In genomic region chr7:21358640-21359039, GRCh38 we compare ENCODE assay signal across 23 cellular contexts.
DNase-seq lines count a peak whose midpoint lies in the region; ATAC-seq, FAIRE-seq and TF ChIP-seq lines count a peak whose summit lies in the region.
"Had no signal": no experiment of that assay in that cellular context is flagged by ENCODE, and none has a peak within 500 bp of the region (broad histone marks: within the 10 kb centered on the region; RNA-seq: fewer than 3 reads in every experiment).

No MANE protein-coding gene starts in this region.

- H2AFZ ChIP-seq in GM23338 (peak overlapping the region; percentile 38; the same call in 1 of the 2 replicates), OCI-LY3 (ENCODE audit: low read depth, low read length) (no peak overlapping the region)
- H2AFZ ChIP-seq: PC-9 had no signal

- no peaks in the 10 kb centered on the region for H3K9me3 ChIP-seq in CD8-positive, alpha-beta T cell (ENCODE audit: low read length)
- no peaks in the 10 kb centered on the region for H3K9me3 ChIP-seq in OCI-LY3 (ENCODE audit: insufficient read depth, low read length)
- H3K9me3 ChIP-seq: HAP-1, transverse colon had no signal

- no peak overlapping the region for H3K27ac ChIP-seq in CD8-positive, alpha-beta T cell (ENCODE audit: low read depth, low read length)
- H3K27ac ChIP-seq in GM23338 (ENCODE audit: low read depth) (no peak overlapping the region), OCI-LY3 (ENCODE audit: low read length) (0 out of 2 replicates have a peak overlapping the region, but pooled peaks have one; percentile 14)
- H3K27ac ChIP-seq: PC-9, transverse colon had no signal

- H3K9ac ChIP-seq in OCI-LY3 (ENCODE audit: low read length): no peak overlapping the region

- peak overlapping the region; percentile 7 for H3K27ac Mint-ChIP-seq in CD8-positive, alpha-beta T cell
- H3K27ac Mint-ChIP-seq in GM23338: no peak overlapping the region
- H3K27ac Mint-ChIP-seq in effector memory CD8-positive, alpha-beta T cell: peak overlapping the region; percentile 67 to 72
- H3K27ac Mint-ChIP-seq: stimulated activated naive CD8-positive, alpha-beta T cell treated with anti-CD3 and anti-CD28 coated beads, Interleukin-15, amount 100 ng/mL, for 72 hours had no signal

- H3K36me3 ChIP-seq in CD8-positive, alpha-beta T cell (ENCODE audit: insufficient read depth, low read length): no peaks in the 10 kb centered on the region
- no peaks in the 10 kb centered on the region for H3K36me3 ChIP-seq in GM23338 (ENCODE audit: insufficient read depth)
- no peaks in the 10 kb centered on the region for H3K36me3 ChIP-seq in OCI-LY3 (replicated peaks; ENCODE audit: low read depth, low read length)
- H3K36me3 ChIP-seq: HAP-1, transverse colon had no signal

- CTCF ChIA-PET in CD8-positive, alpha-beta T cell (lab: Charles Lee): no interaction called here

- H3K27me3 ChIP-seq in CD8-positive, alpha-beta T cell (ENCODE audit: insufficient read depth, low read length): no peaks in the 10 kb centered on the region
- H3K27me3 ChIP-seq in GM23338 (ENCODE audit: insufficient read depth) (no peaks in the 10 kb centered on the region), OCI-LY3 (ENCODE audit: low read depth, low read length) (no peaks in the 10 kb centered on the region)
- H3K27me3 ChIP-seq: transverse colon had no signal

- DNase-seq in CD8-positive, alpha-beta T cell: no peak
- DNase-seq in GM23338 (ENCODE audit: low spot score): no peak
- DNase-seq in effector memory CD8-positive, alpha-beta T cell: no peak
- no peak for DNase-seq in NCI-H2196 treated with DMSO at 0.1 percent for 48 hours (lab: John Stamatoyannopoulos, UW; ENCODE audit: unreplicated experiment)
- DNase-seq in NCI-H1436 treated with DMSO at 0.1 percent for 48 hours (lab: John Stamatoyannopoulos, UW): no peak
- DNase-seq in Ammon's horn (ENCODE audit: low spot score): no peak
- DNase-seq in urothelium cell line (ENCODE audit: low spot score): no peak
- DNase-seq: activated naive CD4-positive, alpha-beta T cell treated with Interleukin-2 at 50 U/mL for 16 hours; aorta; effector memory CD4-positive, alpha-beta T cell; left colon; mesendoderm; NCI-H1092; NCI-H2107; NCI-H524 treated with DMSO at 0.1 percent for 48 hours; PC-9; stimulated activated naive CD8-positive, alpha-beta T cell treated with anti-CD3 and anti-CD28 coated beads, Interleukin-15, amount 100 ng/mL, for 72 hours; T-helper 9 cell; transverse colon had no signal

- H4K20me1 ChIP-seq in GM23338 (replicated peaks; ENCODE audit: insufficient read depth): no peaks in the 10 kb centered on the region
- no peaks in the 10 kb centered on the region for H4K20me1 ChIP-seq in OCI-LY3 (ENCODE audit: insufficient read depth, low read length)

- intact Hi-C loops in CD8-positive, alpha-beta T cell (cut with DNase I, micrococcal nuclease): loop anchor here in 1 of 2 experiments (5.0 kb wide), 1 partner anchor 69 kb away; the partner anchor contains the start of gene SP4

- peaks cover 69% of the 10 kb centered on the region for H3K4me1 Mint-ChIP-seq in CD8-positive, alpha-beta T cell (ENCODE audit: low read depth)
- no peaks in the 10 kb centered on the region for H3K4me1 Mint-ChIP-seq in GM23338
- H3K4me1 Mint-ChIP-seq in effector memory CD8-positive, alpha-beta T cell (ENCODE audit: low read depth in 2 of 2): peaks cover 52 to 71% of the 10 kb centered on the region in 2 donors

- peaks cover 31% of the 10 kb centered on the region for H3K4me1 ChIP-seq in CD8-positive, alpha-beta T cell (ENCODE audit: insufficient read depth, low read length)
- H3K4me1 ChIP-seq in GM23338 (ENCODE audit: insufficient read depth) (0 out of 2 replicates have a peak, but pooled peaks cover 3% of the 10 kb centered on the region), OCI-LY3 (ENCODE audit: low read length) (peaks cover 60% of the 10 kb centered on the region)
- H3K4me1 ChIP-seq: HAP-1 had no signal

- no peaks in the 10 kb centered on the region for H3K36me3 Mint-ChIP-seq in CD8-positive, alpha-beta T cell
- no peaks in the 10 kb centered on the region for H3K36me3 Mint-ChIP-seq in GM23338 (ENCODE audit: low read depth)
- peaks cover 12% of the 10 kb centered on the region for H3K36me3 Mint-ChIP-seq in effector memory CD8-positive, alpha-beta T cell (ENCODE audit: insufficient read depth)

- H3K79me2 ChIP-seq in GM23338 (replicated peaks; ENCODE audit: insufficient read depth) (no peaks in the 10 kb centered on the region), OCI-LY3 (ENCODE audit: low read length) (no peaks in the 10 kb centered on the region)

- no peak for FAIRE-seq in urothelium cell line (lab: Jason Lieb, UNC)
- FAIRE-seq: D721Med had no signal

- no peak overlapping the region for H3K4me3 ChIP-seq in CD8-positive, alpha-beta T cell (ENCODE audit: low read depth, low read length)
- H3K4me3 ChIP-seq in GM23338 (no peak overlapping the region), OCI-LY3 (ENCODE audit: low read length) (no peak overlapping the region)
- H3K4me3 ChIP-seq: HAP-1, PC-9, transverse colon had no signal

- H3K4me2 ChIP-seq in GM23338: no peak overlapping the region
- H3K4me2 ChIP-seq in OCI-LY3 (ENCODE audit: low read length): peak overlapping the region; percentile 40
- H3K4me2 ChIP-seq: PC-9 had no signal

- H3K27me3 Mint-ChIP-seq in CD8-positive, alpha-beta T cell (ENCODE audit: low read depth): no peaks in the 10 kb centered on the region
- H3K27me3 Mint-ChIP-seq in GM23338 (ENCODE audit: insufficient read depth, low read depth, poor library complexity): peaks cover 2% of the 10 kb centered on the region
- H3K27me3 Mint-ChIP-seq in effector memory CD8-positive, alpha-beta T cell: no peaks in the 10 kb centered on the region
- H3K27me3 Mint-ChIP-seq: stimulated activated naive CD8-positive, alpha-beta T cell treated with anti-CD3 and anti-CD28 coated beads, Interleukin-15, amount 100 ng/mL, for 72 hours had no signal

- no peaks in the 10 kb centered on the region for H3F3A ChIP-seq in GM23338 (replicated peaks; ENCODE audit: low read depth)

- H3K9me3 Mint-ChIP-seq in CD8-positive, alpha-beta T cell: no peaks in the 10 kb centered on the region
- H3K9me3 Mint-ChIP-seq in GM23338: no peaks in the 10 kb centered on the region
- no peaks in the 10 kb centered on the region for H3K9me3 Mint-ChIP-seq in effector memory CD8-positive, alpha-beta T cell
- H3K9me3 Mint-ChIP-seq: stimulated activated naive CD8-positive, alpha-beta T cell treated with anti-CD3 and anti-CD28 coated beads, Interleukin-15, amount 100 ng/mL, for 72 hours had no signal

- ATAC-seq in CD8-positive, alpha-beta T cell: no peak
- ATAC-seq in GM23338: no peak
- no peak for ATAC-seq in effector memory CD8-positive, alpha-beta T cell (replicated peaks)
- ATAC-seq: activated CD4-positive, CD25-positive, alpha-beta regulatory T cell treated with anti-CD3 and anti-CD28 coated beads, Interleukin-2, amount 50 U/mL, for 24 hours; left colon; stimulated activated naive CD8-positive, alpha-beta T cell treated with anti-CD3 and anti-CD28 coated beads, Interleukin-15, amount 100 ng/mL, for 72 hours had no signal

- no peak for TF ChIP-seq CTCF in CD8-positive, alpha-beta T cell (IDR thresholded peaks at IDR 0.05)
- TF ChIP-seq CTCF in GM23338 (conservative IDR thresholded peaks at IDR 0.05; ENCODE audit: low read depth in 2 of 2) (no peak), OCI-LY3 (IDR thresholded peaks at IDR 0.05; ENCODE audit: low read depth, low read length) (no peak)

- no peaks in the 10 kb centered on the region for H3K9me2 ChIP-seq in GM23338 (ENCODE audit: insufficient read depth)

- no peak overlapping the region for H3K4me3 Mint-ChIP-seq in CD8-positive, alpha-beta T cell
- no peak overlapping the region for H3K4me3 Mint-ChIP-seq in GM23338
- peak overlapping the region in 1 of 2 donors; percentile 29 for H3K4me3 Mint-ChIP-seq in effector memory CD8-positive, alpha-beta T cell
- H3K4me3 Mint-ChIP-seq: stimulated activated naive CD8-positive, alpha-beta T cell treated with anti-CD3 and anti-CD28 coated beads, Interleukin-15, amount 100 ng/mL, for 72 hours had no signal

- POLR2A ChIA-PET in CD8-positive, alpha-beta T cell (lab: Charles Lee): no interaction called here

TF ChIP-seq in GM23338, 12 proteins besides CTCF, POLR2A, EP300 and RAD21 (continues in another document):
- no peak for TF ChIP-seq ZNF114 (CRISPR knock-in tag; IDR thresholded peaks at IDR 0.05)
